ENCODE assay signal across 1 cellular context in genomic region chr10:27969931-27970330, GRCh38. TPM values are rescaled to one million over a fixed set of nuclear protein-coding genes. Genes with fewer than 3 reads are reported as not detected.
"Had no signal": no experiment of that assay in that cellular context is flagged by ENCODE, and none has a peak within 500 bp of the region (broad histone marks: within the 10 kb centered on the region; RNA-seq: fewer than 3 reads in every experiment).

No MANE protein-coding gene starts in this region.

RNA-seq across cellular contexts. Expression of gene ODAD2, which starts 28.9 kb away (rescaled TPM):
- total RNA-seq: subcutaneous adipose tissue had no signal
